Comparison of ENCODE assay signal across 19 cellular contexts in genomic region chr12:6974180-6974579, GRCh38. TPM values are rescaled to one million over a fixed set of nuclear protein-coding genes. Genes with fewer than 3 reads are reported as not detected.
A peak's percentile ranks its signal among the peaks of the same experiment; 100 is the strongest.
DNase-seq lines count a peak whose midpoint lies in the region; ATAC-seq and TF ChIP-seq lines count a peak whose summit lies in the region.
"Had no signal": no experiment of that assay in that cellular context is flagged by ENCODE, and none has a peak within 500 bp of the region (broad histone marks: within the 10 kb centered on the region; RNA-seq: fewer than 3 reads in every experiment).

No MANE protein-coding gene starts in this region.

- H3K27me3 Mint-ChIP-seq in activated T-cell treated with anti-CD3 and anti-CD28 coated beads, Interleukin-2, amount 50 U/mL, for 72 hours (ENCODE audit: low read depth), result no peaks in the 10 kb centered on the region
- no peaks in the 10 kb centered on the region for H3K27me3 Mint-ChIP-seq in activated naive CD8-positive, alpha-beta T cell treated with anti-CD3 and anti-CD28 coated beads, Interleukin-2, amount 50 U/mL, for 24 hours
- no peaks in the 10 kb centered on the region for H3K27me3 Mint-ChIP-seq in chondrocyte (ENCODE audit: low read depth)
- H3K27me3 Mint-ChIP-seq: CD4-positive, CD25-positive, alpha-beta regulatory T cell had no signal

- POLR2A ChIA-PET in OCI-LY7 (lab: Charles Lee), result interaction anchor here (0.5 to 2.6 kb wide), 4 partner anchors 18 to 121 kb away, joined by 3 to 16 read pairs (median 6); partner anchors contain the start of genes C12orf57, LPCAT3 and RNU7-1

- H3K79me2 ChIP-seq in OCI-LY7 (ENCODE audit: insufficient read depth, low read depth, low read length), result peaks cover 49% of the 10 kb centered on the region

- peak overlapping the region; percentile 23 for H3K27ac ChIP-seq in OCI-LY7 (ENCODE audit: low read depth, low read length, poor library complexity, severe bottlenecking)

- DNase-seq in activated T-cell treated with anti-CD3 and anti-CD28 coated beads, Interleukin-2, amount 50 U/mL, for 72 hours, result no peak
- DNase-seq in activated T-cell treated with anti-CD3 and anti-CD28 coated beads, Interleukin-2, amount 50 U/mL, for 48 hours, result no peak
- DNase-seq in OCI-LY7 (ENCODE audit: low spot score) (no peak), GM19240 (ENCODE audit: insufficient read length, low spot score) (no peak), chondrocyte (ENCODE audit: low spot score) (no peak), AG08395 (ENCODE audit: low spot score) (no peak)
- DNase-seq in activated naive CD8-positive, alpha-beta T cell treated with anti-CD3 and anti-CD28 coated beads, Interleukin-2, amount 50 U/mL, for 24 hours, result no peak
- DNase-seq in stimulated activated effector memory CD8-positive, alpha-beta T cell treated with anti-CD3 and anti-CD28 coated beads, Interleukin-12 subunit alpha, Interleukin-12 subunit beta, amount 100 ng/mL, for 72 hours (ENCODE audit: low spot score in 2 of 2), result no peak
- DNase-seq: Calu3; CD4-positive, CD25-positive, alpha-beta regulatory T cell; DMS79; KG1; NCI-H1092 treated with DMSO at 0.1 percent for 48 hours; NCI-H1694; NCI-H69; PC-9 had no signal

- H3K27ac Mint-ChIP-seq in activated T-cell treated with anti-CD3 and anti-CD28 coated beads, Interleukin-2, amount 50 U/mL, for 72 hours, result peak overlapping the region; percentile 99
- peak overlapping the region; percentile 99 for H3K27ac Mint-ChIP-seq in activated naive CD8-positive, alpha-beta T cell treated with anti-CD3 and anti-CD28 coated beads, Interleukin-2, amount 50 U/mL, for 24 hours
- H3K27ac Mint-ChIP-seq in stimulated activated effector memory CD8-positive, alpha-beta T cell treated with anti-CD3 and anti-CD28 coated beads, Interleukin-12 subunit alpha, Interleukin-12 subunit beta, amount 100 ng/mL, for 72 hours, result peak overlapping the region; percentile 99
- H3K27ac Mint-ChIP-seq in chondrocyte (ENCODE audit: unreplicated experiment), result no peak overlapping the region
- H3K27ac Mint-ChIP-seq: CD4-positive, CD25-positive, alpha-beta regulatory T cell had no signal

- H3K9me3 Mint-ChIP-seq in activated T-cell treated with anti-CD3 and anti-CD28 coated beads, Interleukin-2, amount 50 U/mL, for 72 hours, result no peaks in the 10 kb centered on the region
- H3K9me3 Mint-ChIP-seq in activated naive CD8-positive, alpha-beta T cell treated with anti-CD3 and anti-CD28 coated beads, Interleukin-2, amount 50 U/mL, for 24 hours, result no peaks in the 10 kb centered on the region
- H3K9me3 Mint-ChIP-seq in stimulated activated effector memory CD8-positive, alpha-beta T cell treated with anti-CD3 and anti-CD28 coated beads, Interleukin-12 subunit alpha, Interleukin-12 subunit beta, amount 100 ng/mL, for 72 hours, result no peaks in the 10 kb centered on the region
- no peaks in the 10 kb centered on the region for H3K9me3 Mint-ChIP-seq in chondrocyte (ENCODE audit: low read depth)
- H3K9me3 Mint-ChIP-seq: CD4-positive, CD25-positive, alpha-beta regulatory T cell had no signal

- H3K9me3 ChIP-seq in OCI-LY7 (ENCODE audit: low read length), result no peaks in the 10 kb centered on the region

- peak overlapping the region; percentile 27 for H3K4me2 ChIP-seq in OCI-LY7 (ENCODE audit: low read length)
- H3K4me2 ChIP-seq: PC-9 had no signal

- H3K36me3 Mint-ChIP-seq in activated T-cell treated with anti-CD3 and anti-CD28 coated beads, Interleukin-2, amount 50 U/mL, for 72 hours (ENCODE audit: insufficient read depth in 2 of 2), result peaks cover 10 to 32% of the 10 kb centered on the region in 2 donors
- H3K36me3 Mint-ChIP-seq in activated naive CD8-positive, alpha-beta T cell treated with anti-CD3 and anti-CD28 coated beads, Interleukin-2, amount 50 U/mL, for 24 hours (ENCODE audit: low read depth), result peaks cover 67% of the 10 kb centered on the region
- peaks cover 98% of the 10 kb centered on the region for H3K36me3 Mint-ChIP-seq in stimulated activated effector memory CD8-positive, alpha-beta T cell treated with anti-CD3 and anti-CD28 coated beads, Interleukin-12 subunit alpha, Interleukin-12 subunit beta, amount 100 ng/mL, for 72 hours
- H3K36me3 Mint-ChIP-seq in chondrocyte (ENCODE audit: low read depth), result peaks cover 15% of the 10 kb centered on the region

- H3K9me2 ChIP-seq in OCI-LY7 (ENCODE audit: insufficient read depth, low read length), result no peaks in the 10 kb centered on the region

- no TSS peak for BruUV-seq in OCI-LY7 (replicated peaks; lab: Mats Ljungman, UMichigan)

- peaks cover 76% of the 10 kb centered on the region for H3K36me3 ChIP-seq in OCI-LY7 (ENCODE audit: insufficient read depth, low read length)

- intact Hi-C loops in OCI-LY7 (cut with micrococcal nuclease; ENCODE audit: unreplicated experiment), result loop anchor here (5.0 kb wide), 2 partner anchors 37 to 122 kb away; partner anchors contain the start of genes CDCA3 and USP5

- 0 out of 2 replicates have a peak, but pooled peaks cover under 1% of the 10 kb centered on the region for H4K20me1 ChIP-seq in OCI-LY7 (ENCODE audit: insufficient read depth, low read length)

- no peak overlapping the region for H3K4me3 Mint-ChIP-seq in activated T-cell treated with anti-CD3 and anti-CD28 coated beads, Interleukin-2, amount 50 U/mL, for 72 hours
- H3K4me3 Mint-ChIP-seq in activated naive CD8-positive, alpha-beta T cell treated with anti-CD3 and anti-CD28 coated beads, Interleukin-2, amount 50 U/mL, for 24 hours, result no peak overlapping the region
- no peak overlapping the region for H3K4me3 Mint-ChIP-seq in stimulated activated effector memory CD8-positive, alpha-beta T cell treated with anti-CD3 and anti-CD28 coated beads, Interleukin-12 subunit alpha, Interleukin-12 subunit beta, amount 100 ng/mL, for 72 hours
- no peak overlapping the region for H3K4me3 Mint-ChIP-seq in chondrocyte (ENCODE audit: unreplicated experiment)

- H3K4me3 ChIP-seq in OCI-LY7 (ENCODE audit: low read depth, low read length, poor library complexity, severe bottlenecking), result no peak overlapping the region
- H3K4me3 ChIP-seq: PC-9 had no signal

- no peak overlapping the region for H2AFZ ChIP-seq in OCI-LY7 (ENCODE audit: low read length)
- H2AFZ ChIP-seq: PC-9 had no signal

- CTCF ChIA-PET in OCI-LY7 (lab: Charles Lee; ENCODE audit: unreplicated experiment), result interaction anchor here (0.6 to 0.7 kb wide), 2 partner anchors 13 to 149 kb away, joined by 3 read pairs; no protein-coding TSS in a partner anchor

- peaks cover 34% of the 10 kb centered on the region for H3K4me1 Mint-ChIP-seq in activated T-cell treated with anti-CD3 and anti-CD28 coated beads, Interleukin-2, amount 50 U/mL, for 72 hours (ENCODE audit: low read depth)
- peaks cover 43% of the 10 kb centered on the region for H3K4me1 Mint-ChIP-seq in activated naive CD8-positive, alpha-beta T cell treated with anti-CD3 and anti-CD28 coated beads, Interleukin-2, amount 50 U/mL, for 24 hours
- peaks cover 44% of the 10 kb centered on the region for H3K4me1 Mint-ChIP-seq in stimulated activated effector memory CD8-positive, alpha-beta T cell treated with anti-CD3 and anti-CD28 coated beads, Interleukin-12 subunit alpha, Interleukin-12 subunit beta, amount 100 ng/mL, for 72 hours
- peaks cover 26% of the 10 kb centered on the region for H3K4me1 Mint-ChIP-seq in chondrocyte (ENCODE audit: low read depth)

- TF ChIP-seq CTCF in OCI-LY7 (conservative IDR thresholded peaks at IDR 0.05; ENCODE audit: low read length) (no peak), chondrocyte (IDR thresholded peaks at IDR 0.05) (no peak)

- peaks cover 44% of the 10 kb centered on the region for H3K4me1 ChIP-seq in OCI-LY7 (ENCODE audit: insufficient read depth, low read length, poor library complexity, severe bottlenecking)

- no peak for ATAC-seq in activated T-cell treated with anti-CD3 and anti-CD28 coated beads, Interleukin-2, amount 50 U/mL, for 72 hours (replicated peaks in 1 of 2)
- no peak for ATAC-seq in activated naive CD8-positive, alpha-beta T cell treated with anti-CD3 and anti-CD28 coated beads, Interleukin-2, amount 50 U/mL, for 24 hours
- no peak for ATAC-seq in stimulated activated effector memory CD8-positive, alpha-beta T cell treated with anti-CD3 and anti-CD28 coated beads, Interleukin-12 subunit alpha, Interleukin-12 subunit beta, amount 100 ng/mL, for 72 hours
- ATAC-seq: Right ventricle myocardium inferior had no signal

RNA-seq across cellular contexts. Expression of gene EMG1, which starts 3.5 kb away (rescaled TPM):
- 10 to 100 TPM; 44.9 to 45.7 TPM for total RNA-seq in activated T-cell treated with anti-CD3 and anti-CD28 coated beads, Interleukin-2, amount 50 U/mL, for 72 hours
- total RNA-seq in OCI-LY7 (2014; rRNA removed; shearing (Covaris generic)), result 60.4 and 61.7 TPM in 2 replicates
- 82.7 and 99.0 TPM in 2 replicates for total RNA-seq in OCI-LY7 (2022)
- total RNA-seq in chondrocyte, result 25.0 to 35.1 TPM (median 26.5 TPM) in 3 replicates

RNA-seq across cellular contexts. Expression of gene PHB2, which starts 3.7 kb away (rescaled TPM):
- 100 to 1,000 TPM; 296 to 348 TPM for total RNA-seq in activated T-cell treated with anti-CD3 and anti-CD28 coated beads, Interleukin-2, amount 50 U/mL, for 72 hours
- total RNA-seq in OCI-LY7 (2014; rRNA removed; shearing (Covaris generic)), result 330 and 358 TPM in 2 replicates
- total RNA-seq in OCI-LY7 (2022) (379 and 412 TPM in 2 replicates), chondrocyte (129 to 135 TPM (median 129 TPM) in 3 replicates)

RNA-seq across cellular contexts. Expression of gene PTPN6, which starts 23.0 kb away (rescaled TPM):
- 100 to 1,000 TPM; 238 to 313 TPM for total RNA-seq in activated T-cell treated with anti-CD3 and anti-CD28 coated beads, Interleukin-2, amount 50 U/mL, for 72 hours
- total RNA-seq in OCI-LY7 (2014; rRNA removed; shearing (Covaris generic)), result 37.1 and 42.9 TPM in 2 replicates
- total RNA-seq in OCI-LY7 (2022), result 110 and 116 TPM in 2 replicates
- 0.51 to 0.65 TPM in 2 of 3 replicates, not detected in the other for total RNA-seq in chondrocyte

RNA-seq across cellular contexts. Expression of gene C12orf57, which starts 30.4 kb away (rescaled TPM):
- total RNA-seq in activated T-cell treated with anti-CD3 and anti-CD28 coated beads, Interleukin-2, amount 50 U/mL, for 72 hours, result 100 to 1,000 TPM; 259 to 301 TPM
- total RNA-seq in OCI-LY7 (2014; rRNA removed; shearing (Covaris generic)), result 315 and 319 TPM in 2 replicates
- total RNA-seq in OCI-LY7 (2022), result 126 and 130 TPM in 2 replicates
- total RNA-seq in chondrocyte, result 230 to 244 TPM (median 233 TPM) in 3 replicates

RNA-seq across cellular contexts. Expression of gene RNU7-1, which starts 30.6 kb away (rescaled TPM):
- total RNA-seq in activated T-cell treated with anti-CD3 and anti-CD28 coated beads, Interleukin-2, amount 50 U/mL, for 72 hours, result not detected
- total RNA-seq in OCI-LY7 (2014; rRNA removed; shearing (Covaris generic)), result not detected in 2 replicates
- total RNA-seq in OCI-LY7 (2022) (not detected in 2 replicates), chondrocyte (not detected in 3 replicates)
- total RNA-seq: Calu3; CD4-positive, CD25-positive, alpha-beta regulatory T cell; G401; MCF 10A; PC-9; Right ventricle myocardium inferior had no signal

Comparison
In these comparisons a context has a peak if more than half of its experiments do, and no peak if none do; other contexts are left out.
1. RNA of gene PTPN6, which starts 23.0 kb away (total RNA-seq): 238 to 313 TPM in activated T-cell treated with anti-CD3 and anti-CD28 coated beads, Interleukin-2, amount 50 U/mL, for 72 hours and 37.1 to 116 TPM in OCI-LY7; 0.51 to 0.65 TPM in chondrocyte; every median in the first group is over 10 times any median in the second.